Comparison of ENCODE assay signal across 8 cellular contexts in genomic region chr3:24521306-24522154, GRCh38. TPM values are rescaled to one million over a fixed set of nuclear protein-coding genes. Genes with fewer than 3 reads are reported as not detected.
A peak's percentile ranks its signal among the peaks of the same experiment; 100 is the strongest.
DNase-seq lines count a peak whose midpoint lies in the region; FAIRE-seq and TF ChIP-seq lines count a peak whose summit lies in the region.

No MANE protein-coding gene starts in this region.

- no peaks in the 10 kb centered on the region for H3K9me1 ChIP-seq in keratinocyte (ENCODE audit: control insufficient read depth, extremely low read depth, insufficient read depth, low read length)

- H3K9me3 ChIP-seq in keratinocyte (ENCODE audit: control insufficient read depth, low read depth, low read length) = no peaks in the 10 kb centered on the region

- peak overlapping the region; percentile 85 for H2AFZ ChIP-seq in keratinocyte (ENCODE audit: control insufficient read depth, low read length)

- peak overlapping the region; percentile 81 for H3K4me2 ChIP-seq in keratinocyte (ENCODE audit: control insufficient read depth, extremely low read depth, insufficient read depth, low read depth, low read length)

- BruUV-seq in Calu3 (replicated peaks; lab: Mats Ljungman, UMichigan) = no TSS peak

- H3K27me3 ChIP-seq in keratinocyte (ENCODE audit: control insufficient read depth, extremely low read depth, insufficient read depth, low read length) = peaks cover 6% of the 10 kb centered on the region

- H3K4me3 Mint-ChIP-seq in Calu3 (ENCODE audit: low read depth, unreplicated experiment) (peak overlapping the region; percentile 67), IgD-negative memory B cell (peak overlapping the region; percentile 54 to 87 (median 78))

- peaks cover 47% of the 10 kb centered on the region for H3K4me1 Mint-ChIP-seq in Calu3 (ENCODE audit: low read depth, unreplicated experiment)
- H3K4me1 Mint-ChIP-seq in IgD-negative memory B cell = peaks cover 0 to 22% (median 11%) of the 10 kb centered on the region in 3 donors

- TF ChIP-seq CTCF in Calu3 (IDR thresholded peaks at IDR 0.05; ENCODE audit: unreplicated experiment) (no peak), cardiac fibroblast (IDR thresholded peaks at IDR 0.05; ENCODE audit: low read depth, low read length) (no peak), keratinocyte (optimal IDR thresholded peaks at IDR 0.05 in 1 of 3, IDR thresholded peaks at IDR 0.05 in 1 of 3, conservative IDR thresholded peaks at IDR 0.05 in 1 of 3; ENCODE audit: extremely low read depth in 1 of 3, insufficient read depth in 2 of 3, low read length in 3 of 3) (peak in 1 of 3 experiments; percentile 22)

- CTCF ChIA-PET in Calu3 (lab: Charles Lee) = interaction anchor here (1.8 kb wide), 1 partner anchor 25 kb away, joined by 8 read pairs; no protein-coding TSS in a partner anchor

- no peaks in the 10 kb centered on the region for H4K20me1 ChIP-seq in keratinocyte (ENCODE audit: control insufficient read depth, extremely low read depth, insufficient read depth, low read length)

- H3K9ac ChIP-seq in keratinocyte (ENCODE audit: control insufficient read depth, extremely low read depth, insufficient read depth, low read length) = peak overlapping the region; percentile 71

- intact Hi-C loops in Calu3 (cut with micrococcal nuclease; ENCODE audit: unreplicated experiment) = loop anchor here (5.0 kb wide), 1 partner anchor 76 kb away; no protein-coding TSS in a partner anchor

- H3K27ac ChIP-seq in keratinocyte (ENCODE audit: control insufficient read depth, insufficient read depth, low read length) (no peak overlapping the region), skin epidermis (peak overlapping the region in 20 of 21 experiments; percentile 65 to 88 (median 82))

- peaks cover 21% of the 10 kb centered on the region for H3K36me3 Mint-ChIP-seq in Calu3 (ENCODE audit: insufficient read depth, unreplicated experiment)
- H3K36me3 Mint-ChIP-seq in IgD-negative memory B cell = no peaks in the 10 kb centered on the region

- no peak for FAIRE-seq in keratinocyte (lab: Jason Lieb, UNC)

- DNase-seq in Calu3 = peak; percentile 59
- peak; percentile 40 to 45 for DNase-seq in cardiac fibroblast (ENCODE audit: low read depth in 2 of 2)
- no peak for DNase-seq in keratinocyte (ENCODE audit: low read depth, low spot score)
- DNase-seq in NCI-H526 treated with DMSO at 0.1 percent for 48 hours (lab: John Stamatoyannopoulos, UW) = no peak
- DNase-seq in activated naive CD4-positive, alpha-beta T cell (lab: John Stamatoyannopoulos, UW) = no peak
- DNase-seq in stimulated activated CD4-positive, alpha-beta T cell treated with anti-CD3 and anti-CD28 coated beads, Interleukin-12 subunit alpha, Interleukin-12 subunit beta, amount 100 ng/mL, for 4 hours = no peak

- H3K27me3 Mint-ChIP-seq in Calu3 (ENCODE audit: unreplicated experiment) = no peaks in the 10 kb centered on the region
- peaks cover 35% of the 10 kb centered on the region for H3K27me3 Mint-ChIP-seq in IgD-negative memory B cell

- H3K9me3 Mint-ChIP-seq in Calu3 (ENCODE audit: low read depth, unreplicated experiment) (no peaks in the 10 kb centered on the region), IgD-negative memory B cell (peaks cover 0 to 2% (median 0%) of the 10 kb centered on the region in 3 donors)

- H3K79me2 ChIP-seq in keratinocyte (ENCODE audit: control insufficient read depth, insufficient read depth, low read length) = no peaks in the 10 kb centered on the region

- dilution Hi-C loops in keratinocyte (cut with MboI; ENCODE audit: extremely low pct_ligation_motif_present, low sequenced_read_pairs) = no loop called here

- H3K4me1 ChIP-seq in keratinocyte (ENCODE audit: control insufficient read depth, extremely low read depth, insufficient read depth, low read length) = peaks cover 16% of the 10 kb centered on the region

- peak overlapping the region; percentile 51 to 56 for H3K4me3 ChIP-seq in cardiac fibroblast (replicated peaks in 1 of 2; ENCODE audit: low read depth in 2 of 2, low read length in 2 of 2)
- peak overlapping the region; percentile 49 to 59 (median 56) for H3K4me3 ChIP-seq in keratinocyte (ENCODE audit: control insufficient read depth in 2 of 3, extremely low read depth in 1 of 3, insufficient read depth in 2 of 3, low read depth in 1 of 3, low read length in 3 of 3)
- H3K4me3 ChIP-seq in skin epidermis = peak overlapping the region; percentile 51 to 62 (median 58)

- peak overlapping the region; percentile 72 for H3K27ac Mint-ChIP-seq in Calu3 (ENCODE audit: unreplicated experiment)
- no peak overlapping the region for H3K27ac Mint-ChIP-seq in IgD-negative memory B cell

- no peaks in the 10 kb centered on the region for H3K36me3 ChIP-seq in keratinocyte (ENCODE audit: control insufficient read depth in 2 of 2, extremely low read depth in 1 of 2, insufficient read depth in 2 of 2, low read length in 2 of 2)

RNA-seq across cellular contexts. Expression of gene THRB, which starts 26.9 kb away (rescaled TPM):
- 13.5 and 15.5 TPM in 2 replicates for total RNA-seq in Calu3 (2022)
- 0.38 TPM for polyA plus RNA-seq in IgD-negative memory B cell
- polyA plus RNA-seq in keratinocyte = 2.6 to 3.2 TPM (median 3.1 TPM) in 3 replicates
- 5.1 TPM for polyA plus RNA-seq in keratinocyte (2011; ENCODE audit: low read depth)
- polyA plus RNA-seq in keratinocyte (2011; cell fraction: cytosol; rRNA removed) = 2.9 and 4.1 TPM in 2 replicates
- 4.0 and 4.3 TPM in 2 replicates for polyA plus RNA-seq in keratinocyte (2011; cell fraction: nucleus; rRNA removed)
- 2.5 and 4.8 TPM in 2 replicates for polyA plus RNA-seq in keratinocyte (2012; ENCODE audit: low replicate concordance)
- polyA minus RNA-seq in keratinocyte = 5.7 to 9.7 TPM (median 5.8 TPM) in 3 replicates
- polyA minus RNA-seq in keratinocyte (2011; cell fraction: cytosol; rRNA and poly(A)+ RNA removed) = 2.3 TPM
- polyA minus RNA-seq in keratinocyte (2011; cell fraction: nucleus; rRNA and poly(A)+ RNA removed) = 6.9 and 9.1 TPM in 2 replicates

Comparison
In these comparisons a context has a peak if more than half of its experiments do, and no peak if none do; other contexts are left out.
1. DNase-seq: peak in Calu3 (single experiment) and cardiac fibroblast (2 of 2); none in keratinocyte (single experiment), NCI-H526 treated with DMSO at 0.1 percent for 48 hours (single experiment), activated naive CD4-positive, alpha-beta T cell (0 of 4) and stimulated activated CD4-positive, alpha-beta T cell treated with anti-CD3 and anti-CD28 coated beads, Interleukin-12 subunit alpha, Interleukin-12 subunit beta, amount 100 ng/mL, for 4 hours (single experiment).
2. Peak in every context shown above with its lines, with median percentiles within 50 percentile points of each other: H3K4me3 ChIP-seq.